1 cellular context compared by ENCODE assay signal in the genomic region with DNA sequence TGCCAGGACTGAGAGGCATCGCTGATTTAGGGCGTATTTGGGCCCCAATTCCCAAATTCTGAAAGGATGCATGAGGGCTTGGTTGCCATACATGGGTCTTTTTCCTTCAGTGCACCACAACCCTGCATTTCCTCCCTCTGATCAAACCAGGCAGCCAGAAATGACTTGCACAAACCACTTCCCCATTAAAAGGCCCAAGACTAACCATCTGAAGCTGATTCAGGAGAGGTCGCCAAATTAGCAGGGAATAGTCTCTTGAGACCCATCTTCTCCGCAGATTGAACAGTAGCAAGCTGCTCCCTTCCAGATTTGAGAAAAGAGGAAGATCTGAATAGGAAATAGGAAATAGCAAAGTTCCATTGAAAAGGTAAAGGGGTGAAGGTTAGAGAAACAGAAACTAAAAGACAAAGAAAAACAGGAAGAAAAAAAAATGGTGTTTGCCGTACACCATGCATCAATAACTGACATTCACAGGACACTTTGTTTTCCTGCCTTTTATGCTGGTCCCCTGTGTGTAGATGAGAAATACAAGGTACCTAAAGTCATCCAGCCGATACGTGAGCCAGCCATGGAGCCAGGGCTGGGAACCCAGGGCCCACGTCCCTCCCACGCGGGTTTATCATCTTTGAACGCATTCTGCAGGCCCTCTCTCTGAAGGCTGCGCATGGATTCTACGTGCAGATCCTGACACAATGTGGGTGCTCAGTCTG.
TF ChIP-seq lines count a peak whose summit lies in the region.

No MANE protein-coding gene starts in this region.

TF ChIP-seq in SK-N-SH, 30 proteins besides CTCF, POLR2A, EP300 and RAD21 (continued from another document):
- TF ChIP-seq, protein P1, sequence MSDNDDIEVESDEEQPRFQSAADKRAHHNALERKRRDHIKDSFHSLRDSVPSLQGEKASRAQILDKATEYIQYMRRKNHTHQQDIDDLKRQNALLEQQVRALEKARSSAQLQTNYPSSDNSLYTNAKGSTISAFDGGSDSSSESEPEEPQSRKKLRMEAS (IDR thresholded peaks at IDR 0.05; ENCODE audit: low read depth) = no peak
- TF ChIP-seq GATA2 (CRISPR knock-in tag; IDR thresholded peaks at IDR 0.05) = no peak
- TF ChIP-seq GABPA (IDR thresholded peaks at IDR 0.05; ENCODE audit: low read depth) = no peak
